In the genomic region with DNA sequence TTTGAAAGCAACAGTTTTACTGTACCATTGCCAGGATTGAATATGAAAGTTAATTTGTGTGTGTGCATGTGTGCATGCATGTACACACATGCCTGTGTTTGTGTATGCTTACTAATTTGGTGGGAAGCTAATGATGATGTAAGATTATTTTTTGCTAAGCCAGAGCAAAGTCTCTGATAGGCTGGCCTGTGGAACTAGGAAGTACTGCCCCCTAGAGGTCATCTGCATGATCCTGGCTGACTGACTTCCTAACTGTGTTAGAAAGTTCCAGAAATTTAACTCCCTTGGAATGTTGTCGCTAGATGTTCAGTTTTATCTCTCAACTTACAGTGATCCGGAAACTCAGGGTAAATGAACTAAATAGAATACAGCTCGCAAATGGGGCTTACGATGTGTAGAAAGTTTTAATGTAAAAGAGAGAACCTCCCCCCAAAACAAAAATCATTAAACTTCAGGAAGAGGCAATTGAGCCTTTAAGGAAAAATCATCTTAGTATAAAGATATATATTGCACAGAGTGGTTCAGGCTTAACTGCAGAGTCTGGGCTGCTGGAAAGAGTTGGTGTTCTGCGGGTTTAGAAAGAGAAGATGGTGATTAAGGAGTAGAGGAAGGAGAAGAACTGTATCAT, we compare ENCODE assay signal across 8 cellular contexts. TPM values are rescaled to one million over a fixed set of nuclear protein-coding genes. Genes with fewer than 3 reads are reported as not detected.
DNase-seq lines count a peak whose midpoint lies in the region; ATAC-seq and TF ChIP-seq lines count a peak whose summit lies in the region.

No MANE protein-coding gene starts in this region.

- H3K4me2 ChIP-seq in osteoblast (ENCODE audit: insufficient read depth, low read length): no peak overlapping the region

- DNase-seq in M059J (ENCODE audit: low read depth) (peak; percentile 35), fibroblast of gingiva (ENCODE audit: low read depth) (peak; percentile 37), osteoblast (ENCODE audit: insufficient read length, low spot score, missing footprints) (peak; percentile 36), occipital lobe (lab: John Stamatoyannopoulos, UW) (no peak)
- DNase-seq in activated CD8-positive, alpha-beta T cell treated with anti-CD3 and anti-CD28 coated beads, Interleukin-2, amount 10 ng/mL, durations not matched to agents 7 days and 5 days: peak; percentile 56

- no peaks in the 10 kb centered on the region for H3K4me1 Mint-ChIP-seq in activated CD8-positive, alpha-beta T cell treated with anti-CD3 and anti-CD28 coated beads, Interleukin-2, amount 10 ng/mL, durations not matched to agents 7 days and 5 days (ENCODE audit: low read depth)

- H3K4me3 ChIP-seq in osteoblast (ENCODE audit: insufficient read depth, low read length): no peak overlapping the region

- H3K36me3 ChIP-seq in osteoblast (ENCODE audit: insufficient read depth, low read length): no peaks in the 10 kb centered on the region

- no peaks in the 10 kb centered on the region for H3K79me2 ChIP-seq in osteoblast (ENCODE audit: insufficient read depth, low read length)

- TF ChIP-seq CTCF in 22Rv1 (IDR thresholded peaks at IDR 0.05) (peak; percentile 89), GM12872 (IDR thresholded peaks at IDR 0.05; ENCODE audit: insufficient read depth, low read depth, low read length) (peak; percentile 81), osteoblast (IDR thresholded peaks at IDR 0.05; ENCODE audit: extremely low read depth, low read depth, low read length) (peak; percentile 59)

- POLR2A ChIA-PET in activated CD8-positive, alpha-beta T cell treated with anti-CD3 and anti-CD28 coated beads, Interleukin-2, amount 10 ng/mL, durations not matched to agents 7 days and 5 days (lab: Charles Lee): interaction anchor here (1.1 kb wide), 1 partner anchor 33 kb away, joined by 3 read pairs; no protein-coding TSS in a partner anchor

- no peak overlapping the region for H3K4me3 Mint-ChIP-seq in activated CD8-positive, alpha-beta T cell treated with anti-CD3 and anti-CD28 coated beads, Interleukin-2, amount 10 ng/mL, durations not matched to agents 7 days and 5 days

- CTCF ChIA-PET in activated CD8-positive, alpha-beta T cell treated with anti-CD3 and anti-CD28 coated beads, Interleukin-2, amount 10 ng/mL, durations not matched to agents 7 days and 5 days (lab: Charles Lee): interaction anchor here (0.6 to 7.2 kb wide), 20 partner anchors 11 to 1346 kb away, joined by 3 to 52 read pairs (median 4); no protein-coding TSS in a partner anchor

- peaks cover 5% of the 10 kb centered on the region for H3K27me3 Mint-ChIP-seq in activated CD8-positive, alpha-beta T cell treated with anti-CD3 and anti-CD28 coated beads, Interleukin-2, amount 10 ng/mL, durations not matched to agents 7 days and 5 days (ENCODE audit: low read depth)

- H4K20me1 ChIP-seq in osteoblast (ENCODE audit: insufficient read depth, low read length): no peaks in the 10 kb centered on the region

- H3K27ac ChIP-seq in 22Rv1 (no peak overlapping the region), osteoblast (ENCODE audit: low read depth, low read length) (no peak overlapping the region)

- peak; percentile 57 for ATAC-seq in activated CD8-positive, alpha-beta T cell treated with anti-CD3 and anti-CD28 coated beads, Interleukin-2, amount 10 ng/mL, durations not matched to agents 7 days and 5 days
- ATAC-seq in HG03378 (IDR thresholded peaks at IDR 0.05; ENCODE audit: unreplicated experiment): no peak

- no peaks in the 10 kb centered on the region for H3K36me3 Mint-ChIP-seq in activated CD8-positive, alpha-beta T cell treated with anti-CD3 and anti-CD28 coated beads, Interleukin-2, amount 10 ng/mL, durations not matched to agents 7 days and 5 days (ENCODE audit: low read depth)

- no peak overlapping the region for H2AFZ ChIP-seq in osteoblast (ENCODE audit: low read length)

- peaks cover 13% of the 10 kb centered on the region for H3K9me3 Mint-ChIP-seq in activated CD8-positive, alpha-beta T cell treated with anti-CD3 and anti-CD28 coated beads, Interleukin-2, amount 10 ng/mL, durations not matched to agents 7 days and 5 days (ENCODE audit: insufficient read depth)

- no peaks in the 10 kb centered on the region for H3K4me1 ChIP-seq in osteoblast (ENCODE audit: insufficient read depth, low read length)

- H3K27me3 ChIP-seq in osteoblast (ENCODE audit: insufficient read depth, low read length): peaks cover 5% of the 10 kb centered on the region

- no peak overlapping the region for H3K27ac Mint-ChIP-seq in activated CD8-positive, alpha-beta T cell treated with anti-CD3 and anti-CD28 coated beads, Interleukin-2, amount 10 ng/mL, durations not matched to agents 7 days and 5 days

- H3K9me3 ChIP-seq in osteoblast (ENCODE audit: low read depth, low read length): no peaks in the 10 kb centered on the region

RNA-seq across cellular contexts. Expression of gene SLC38A1, which starts 34.3 kb away (rescaled TPM):
- 43.7 and 49.7 TPM in 2 replicates for total RNA-seq in M059J (2014; rRNA removed; shearing (Covaris generic))
- total RNA-seq in activated CD8-positive, alpha-beta T cell treated with anti-CD3 and anti-CD28 coated beads, Interleukin-2, amount 10 ng/mL, durations not matched to agents 7 days and 5 days: 100 to 1,000 TPM; 162 to 168 TPM
- total RNA-seq in osteoblast (19.2 and 29.7 TPM in 2 replicates), occipital lobe (310 TPM)
